ENCODE assay signal across 1 cellular context in genomic region chr1:226870323-226871046, GRCh38.
TF ChIP-seq lines count a peak whose summit lies in the region.

Gene PSEN2 (plus strand): TSS chr1:226870616. CDS start chr1:226881908, 11,292 bp downstream.

TF ChIP-seq in K562, 482 proteins besides CTCF, POLR2A, EP300 and RAD21 (continued from another document):
- peak; percentile 70; the same call in 1 of the 2 replicates for TF ChIP-seq RERE (CRISPR knock-in tag; IDR thresholded peaks at IDR 0.05; ENCODE audit: borderline replicate concordance)
- peak in 1 of 2 experiments; percentile 7; a peak in 1 of 3 replicates for TF ChIP-seq CBX3 (IDR thresholded peaks at IDR 0.05; ENCODE audit: borderline replicate concordance in 1 of 2, low read length in 2 of 2)
- no peak for TF ChIP-seq ARID2 (IDR thresholded peaks at IDR 0.05)
- no peak for TF ChIP-seq ZNF133 (CRISPR knock-in tag; IDR thresholded peaks at IDR 0.05)
- TF ChIP-seq ZBTB11 (CRISPR knock-in tag; IDR thresholded peaks at IDR 0.05): peak in 1 of 3 experiments; percentile 71; a peak in 2 of 6 replicates
- TF ChIP-seq CREB3L1 (IDR thresholded peaks at IDR 0.05; ENCODE audit: borderline replicate concordance, low read depth): peak; percentile 48; the same call in 1 of the 2 replicates
- peak; percentile 92 for TF ChIP-seq CREM (IDR thresholded peaks at IDR 0.05; ENCODE audit: low read depth)
- peak; percentile 99 for TF ChIP-seq SAFB (IDR thresholded peaks at IDR 0.05; ENCODE audit: borderline replicate concordance, low read depth, low read length)
- TF ChIP-seq TRIM28 (IDR thresholded peaks at IDR 0.05): no peak
- no peak for TF ChIP-seq SIX5 (IDR thresholded peaks at IDR 0.05; ENCODE audit: borderline replicate concordance in 1 of 2, insufficient read depth in 1 of 2, low read depth in 1 of 2, low read length in 2 of 2)
